8 cellular contexts compared by ENCODE assay signal in the genomic region with DNA sequence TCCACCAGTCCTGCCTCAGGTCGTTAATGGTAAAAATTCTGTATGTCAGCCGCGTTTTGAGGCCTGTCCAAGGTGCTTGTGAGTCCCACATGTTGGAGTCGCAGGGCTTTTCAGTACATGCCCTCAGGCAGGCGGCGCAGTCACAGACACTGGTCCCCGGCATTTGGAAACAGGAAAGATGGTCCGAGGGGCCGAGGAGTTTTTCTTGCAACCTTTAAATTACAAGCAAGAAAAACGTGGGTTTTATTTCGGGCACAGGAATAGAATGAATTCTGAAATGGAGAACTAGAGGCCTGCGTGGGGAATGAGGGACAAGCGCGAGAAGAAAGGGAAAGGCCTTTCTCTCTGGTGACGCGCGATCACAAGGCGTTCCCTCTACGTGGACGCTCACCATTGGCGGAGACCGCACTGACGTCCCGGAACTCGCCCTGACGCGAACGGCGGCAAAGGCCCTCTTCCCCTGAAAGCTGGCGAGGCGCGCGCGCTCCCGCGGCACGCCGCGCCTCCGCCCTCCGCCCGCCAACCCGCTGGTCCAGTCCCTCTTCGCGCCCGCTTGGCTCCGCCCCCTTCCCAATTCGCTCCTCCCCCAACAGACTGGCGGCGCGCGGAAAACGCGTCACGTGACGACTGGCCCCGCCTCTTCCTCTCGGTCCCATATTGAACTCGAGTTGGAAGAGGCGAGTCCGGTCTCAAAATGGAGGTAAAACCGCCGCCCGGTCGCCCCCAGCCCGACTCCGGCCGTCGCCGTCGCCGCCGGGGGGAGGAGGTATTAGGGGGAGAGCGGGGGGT. TPM values are rescaled to one million over a fixed set of nuclear protein-coding genes. Genes with fewer than 3 reads are reported as not detected.
DNase-seq lines count a peak whose midpoint lies in the region; ATAC-seq and TF ChIP-seq lines count a peak whose summit lies in the region.

A gene (plus strand): TSS at position 689 of the 789 bp plus-strand sequence. CDS start 6 bp downstream, at position 695.

- H3F3A ChIP-seq in GM23338 (replicated peaks; ENCODE audit: low read depth) = peaks cover 3% of the 10 kb centered on the region; the same call in 1 of the 2 replicates

- H3K4me3 Mint-ChIP-seq in GM23338 = peak within 1 kb of the TSS; percentile 97
- H3K4me3 Mint-ChIP-seq in naive B cell = peak within 1 kb of the TSS; percentile 91 to 99 (median 96)
- peak within 1 kb of the TSS; percentile 95 for H3K4me3 Mint-ChIP-seq in stimulated activated memory B cell treated with anti-CD40 and anti-IgM and Interleukin-4, amounts not matched to agents 10 μg/mL and 1 μg/mL and 100 μg/mL, for 72 hours

- H3K27me3 Mint-ChIP-seq in GM23338 (ENCODE audit: insufficient read depth, low read depth, poor library complexity) (peaks cover 22% of the 10 kb centered on the region), naive B cell (no peaks in the 10 kb centered on the region)
- no peaks in the 10 kb centered on the region for H3K27me3 Mint-ChIP-seq in stimulated activated memory B cell treated with anti-CD40 and anti-IgM and Interleukin-4, amounts not matched to agents 10 μg/mL and 1 μg/mL and 100 μg/mL, for 72 hours

- H2AFZ ChIP-seq in GM23338 = no peak within 1 kb of the TSS

- peaks cover 52% of the 10 kb centered on the region for H3K79me2 ChIP-seq in GM23338 (replicated peaks; ENCODE audit: insufficient read depth)

- DNase-seq in EH (ENCODE audit: low read depth) (peak; percentile 99), GM23338 (ENCODE audit: low spot score) (peak; percentile 97), LHCN-M2 (ENCODE audit: low read depth) (peak; percentile 97), RPMI8226 (peak; percentile 99), fibroblast of gingiva (ENCODE audit: low read depth) (peak; percentile 99), naive B cell (peak; percentile 100)
- DNase-seq in activated T-helper 1 cell treated with anti-CD3 and anti-CD28 coated beads, Interleukin-2, amount 50 U/mL, for 16 hours (ENCODE audit: low read depth in 1 of 2, low spot score in 1 of 2) = peak; percentile 99

- H3K4me1 Mint-ChIP-seq in GM23338 (peaks cover 42% of the 10 kb centered on the region), naive B cell (peaks cover 20 to 47% (median 24%) of the 10 kb centered on the region in 3 donors)
- peaks cover 39% of the 10 kb centered on the region for H3K4me1 Mint-ChIP-seq in stimulated activated memory B cell treated with anti-CD40 and anti-IgM and Interleukin-4, amounts not matched to agents 10 μg/mL and 1 μg/mL and 100 μg/mL, for 72 hours

- H3K36me3 ChIP-seq in GM23338 (ENCODE audit: insufficient read depth) = peaks cover 20% of the 10 kb centered on the region

- ATAC-seq in GM23338 (peak; percentile 89), naive B cell (ENCODE audit: low read depth in 2 of 2) (peak; percentile 79)
- peak; percentile 97 for ATAC-seq in stimulated activated memory B cell treated with anti-CD40 and anti-IgM and Interleukin-4, amounts not matched to agents 10 μg/mL and 1 μg/mL and 100 μg/mL, for 72 hours

- H3K4me2 ChIP-seq in GM23338 = peak within 1 kb of the TSS; percentile 81

- H3K4me3 ChIP-seq in GM23338 = peak within 1 kb of the TSS; percentile 72

- H3K27ac Mint-ChIP-seq in GM23338 (peak within 1 kb of the TSS; percentile 100), naive B cell (peak within 1 kb of the TSS; percentile 99 to 100 (median 100))
- H3K27ac Mint-ChIP-seq in stimulated activated memory B cell treated with anti-CD40 and anti-IgM and Interleukin-4, amounts not matched to agents 10 μg/mL and 1 μg/mL and 100 μg/mL, for 72 hours = peak within 1 kb of the TSS; percentile 97

- H3K9me2 ChIP-seq in GM23338 (ENCODE audit: insufficient read depth) = no peaks in the 10 kb centered on the region

- no peaks in the 10 kb centered on the region for H3K27me3 ChIP-seq in GM23338 (ENCODE audit: insufficient read depth)

- peaks cover 21% of the 10 kb centered on the region for H4K20me1 ChIP-seq in GM23338 (replicated peaks; ENCODE audit: insufficient read depth)

- H3K36me3 Mint-ChIP-seq in GM23338 (ENCODE audit: low read depth) (peaks cover 46% of the 10 kb centered on the region), naive B cell (peaks cover 9 to 19% of the 10 kb centered on the region in 2 donors)
- H3K36me3 Mint-ChIP-seq in stimulated activated memory B cell treated with anti-CD40 and anti-IgM and Interleukin-4, amounts not matched to agents 10 μg/mL and 1 μg/mL and 100 μg/mL, for 72 hours = peaks cover 42% of the 10 kb centered on the region

- peaks cover 25% of the 10 kb centered on the region for H3K4me1 ChIP-seq in GM23338 (ENCODE audit: insufficient read depth)

- H3K27ac ChIP-seq in GM23338 (ENCODE audit: low read depth) = peak within 1 kb of the TSS; percentile 99

- TF ChIP-seq CTCF in GM23338 (conservative IDR thresholded peaks at IDR 0.05; ENCODE audit: low read depth in 2 of 2) = 0 out of 4 replicates have a peak, but pooled peaks have one; percentile 18 to 20

- peaks cover 6% of the 10 kb centered on the region; the same call in 1 of the 3 replicates for H3K9me3 Mint-ChIP-seq in GM23338
- peaks cover 0 to 3% (median 0%) of the 10 kb centered on the region in 7 donors for H3K9me3 Mint-ChIP-seq in naive B cell
- H3K9me3 Mint-ChIP-seq in stimulated activated memory B cell treated with anti-CD40 and anti-IgM and Interleukin-4, amounts not matched to agents 10 μg/mL and 1 μg/mL and 100 μg/mL, for 72 hours = no peaks in the 10 kb centered on the region

TF ChIP-seq in GM23338, 12 proteins besides CTCF, POLR2A, EP300 and RAD21 (continues in another document):
- TF ChIP-seq ZNF114 (CRISPR knock-in tag; IDR thresholded peaks at IDR 0.05) (no peak; the same call in 1 of the 2 replicates), ZNF331 (CRISPR knock-in tag; IDR thresholded peaks at IDR 0.05; ENCODE audit: low read depth) (no peak), CREB1 (CRISPR knock-in tag; IDR thresholded peaks at IDR 0.05; ENCODE audit: low read depth) (peak; percentile 94), EZH2phosphoT487 (IDR thresholded peaks at IDR 0.05; ENCODE audit: unreplicated experiment) (no peak), POLR2AphosphoS5 (IDR thresholded peaks at IDR 0.05; ENCODE audit: low read depth) (peak; percentile 73), STAT1 (IDR thresholded peaks at IDR 0.05; ENCODE audit: unreplicated experiment) (no peak)
- TF ChIP-seq, protein P1, sequence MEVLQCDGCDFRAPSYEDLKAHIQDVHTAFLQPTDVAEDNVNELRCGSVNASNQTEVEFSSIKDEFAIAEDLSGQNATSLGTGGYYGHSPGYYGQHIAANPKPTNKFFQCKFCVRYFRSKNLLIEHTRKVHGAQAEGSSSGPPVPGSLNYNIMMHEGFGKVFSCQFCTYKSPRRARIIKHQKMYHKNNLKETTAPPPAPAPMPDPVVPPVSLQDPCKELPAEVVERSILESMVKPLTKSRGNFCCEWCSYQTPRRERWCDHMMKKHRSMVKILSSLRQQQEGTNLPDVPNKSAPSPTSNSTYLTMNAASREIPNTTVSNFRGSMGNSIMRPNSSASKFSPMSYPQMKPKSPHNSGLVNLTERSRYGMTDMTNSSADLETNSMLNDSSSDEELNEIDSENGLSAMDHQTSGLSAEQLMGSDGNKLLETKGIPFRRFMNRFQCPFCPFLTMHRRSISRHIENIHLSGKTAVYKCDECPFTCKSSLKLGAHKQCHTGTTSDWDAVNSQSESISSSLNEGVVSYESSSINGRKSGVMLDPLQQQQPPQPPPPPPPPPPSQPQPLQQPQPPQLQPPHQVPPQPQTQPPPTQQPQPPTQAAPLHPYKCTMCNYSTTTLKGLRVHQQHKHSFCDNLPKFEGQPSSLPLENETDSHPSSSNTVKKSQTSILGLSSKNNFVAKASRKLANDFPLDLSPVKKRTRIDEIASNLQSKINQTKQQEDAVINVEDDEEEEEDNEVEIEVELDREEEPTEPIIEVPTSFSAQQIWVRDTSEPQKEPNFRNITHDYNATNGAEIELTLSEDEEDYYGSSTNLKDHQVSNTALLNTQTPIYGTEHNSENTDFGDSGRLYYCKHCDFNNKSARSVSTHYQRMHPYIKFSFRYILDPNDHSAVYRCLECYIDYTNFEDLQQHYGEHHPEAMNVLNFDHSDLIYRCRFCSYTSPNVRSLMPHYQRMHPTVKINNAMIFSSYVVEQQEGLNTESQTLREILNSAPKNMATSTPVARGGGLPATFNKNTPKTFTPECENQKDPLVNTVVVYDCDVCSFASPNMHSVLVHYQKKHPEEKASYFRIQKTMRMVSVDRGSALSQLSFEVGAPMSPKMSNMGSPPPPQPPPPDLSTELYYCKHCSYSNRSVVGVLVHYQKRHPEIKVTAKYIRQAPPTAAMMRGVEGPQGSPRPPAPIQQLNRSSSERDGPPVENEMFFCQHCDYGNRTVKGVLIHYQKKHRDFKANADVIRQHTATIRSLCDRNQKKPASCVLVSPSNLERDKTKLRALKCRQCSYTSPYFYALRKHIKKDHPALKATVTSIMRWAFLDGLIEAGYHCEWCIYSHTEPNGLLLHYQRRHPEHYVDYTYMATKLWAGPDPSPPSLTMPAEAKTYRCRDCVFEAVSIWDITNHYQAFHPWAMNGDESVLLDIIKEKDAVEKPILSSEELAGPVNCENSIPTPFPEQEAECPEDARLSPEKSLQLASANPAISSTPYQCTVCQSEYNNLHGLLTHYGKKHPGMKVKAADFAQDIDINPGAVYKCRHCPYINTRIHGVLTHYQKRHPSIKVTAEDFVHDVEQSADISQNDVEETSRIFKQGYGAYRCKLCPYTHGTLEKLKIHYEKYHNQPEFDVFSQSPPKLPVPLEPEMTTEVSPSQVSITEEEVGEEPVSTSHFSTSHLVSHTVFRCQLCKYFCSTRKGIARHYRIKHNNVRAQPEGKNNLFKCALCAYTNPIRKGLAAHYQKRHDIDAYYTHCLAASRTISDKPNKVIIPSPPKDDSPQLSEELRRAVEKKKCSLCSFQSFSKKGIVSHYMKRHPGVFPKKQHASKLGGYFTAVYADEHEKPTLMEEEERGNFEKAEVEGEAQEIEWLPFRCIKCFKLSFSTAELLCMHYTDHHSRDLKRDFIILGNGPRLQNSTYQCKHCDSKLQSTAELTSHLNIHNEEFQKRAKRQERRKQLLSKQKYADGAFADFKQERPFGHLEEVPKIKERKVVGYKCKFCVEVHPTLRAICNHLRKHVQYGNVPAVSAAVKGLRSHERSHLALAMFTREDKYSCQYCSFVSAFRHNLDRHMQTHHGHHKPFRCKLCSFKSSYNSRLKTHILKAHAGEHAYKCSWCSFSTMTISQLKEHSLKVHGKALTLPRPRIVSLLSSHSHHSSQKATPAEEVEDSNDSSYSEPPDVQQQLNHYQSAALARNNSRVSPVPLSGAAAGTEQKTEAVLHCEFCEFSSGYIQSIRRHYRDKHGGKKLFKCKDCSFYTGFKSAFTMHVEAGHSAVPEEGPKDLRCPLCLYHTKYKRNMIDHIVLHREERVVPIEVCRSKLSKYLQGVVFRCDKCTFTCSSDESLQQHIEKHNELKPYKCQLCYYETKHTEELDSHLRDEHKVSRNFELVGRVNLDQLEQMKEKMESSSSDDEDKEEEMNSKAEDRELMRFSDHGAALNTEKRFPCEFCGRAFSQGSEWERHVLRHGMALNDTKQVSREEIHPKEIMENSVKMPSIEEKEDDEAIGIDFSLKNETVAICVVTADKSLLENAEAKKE (CRISPR knock-in tag; IDR thresholded peaks at IDR 0.05) = no peak

RNA-seq across cellular contexts. Expression of the gene that starts here (rescaled TPM):
- total RNA-seq in GM23338 (2014; rRNA removed; shearing (Covaris generic)) = 151 and 158 TPM in 2 replicates
- 290 and 376 TPM in 2 replicates for polyA plus RNA-seq in GM23338 (2016; fragmentation: Nextera tagmentation; extraction: Ambion mirVana)
- total RNA-seq in LHCN-M2 (2014; rRNA removed) = 42.4 and 67.6 TPM in 2 replicates
- polyA plus RNA-seq in LHCN-M2 (2012) = 352 TPM
- 10 to 100 TPM; 48.0 to 96.3 (median 70.3) TPM for polyA plus RNA-seq in naive B cell (ENCODE audit: low read depth in 6 of 6)

Comparison
In these comparisons a context has a peak if more than half of its experiments do, and no peak if none do; other contexts are left out.
1. Peak in every context shown above with its lines: DNase-seq, ATAC-seq, H3K4me3 ChIP-seq and H3K27ac ChIP-seq.